ENCODE assay signal across 18 cellular contexts in genomic region chr5:16546712-16547111, GRCh38.
DNase-seq lines count a peak whose midpoint lies in the region; ATAC-seq and TF ChIP-seq lines count a peak whose summit lies in the region.
"Had no signal": no experiment of that assay in that cellular context is flagged by ENCODE, and none has a peak within 500 bp of the region (broad histone marks: within the 10 kb centered on the region; RNA-seq: fewer than 3 reads in every experiment).

No MANE protein-coding gene starts in this region.

- H3K9me3 ChIP-seq in neural progenitor cell (ENCODE audit: low read depth) = no peaks in the 10 kb centered on the region
- H3K9me3 ChIP-seq: SJCRH30 had no signal

- H3K4me1 Mint-ChIP-seq in activated naive CD4-positive, alpha-beta T cell treated with anti-CD3 and anti-CD28 coated beads, Interleukin-2, amount 50 U/mL, for 24 hours = peaks cover 86% of the 10 kb centered on the region
- H3K4me1 Mint-ChIP-seq in activated naive CD4-positive, alpha-beta T cell treated with anti-CD3 and anti-CD28 coated beads for 36 hours (ENCODE audit: low read depth) = peaks cover 54% of the 10 kb centered on the region
- no peaks in the 10 kb centered on the region for H3K4me1 Mint-ChIP-seq in neural progenitor cell
- peaks cover 40% of the 10 kb centered on the region for H3K4me1 Mint-ChIP-seq in activated naive CD8-positive, alpha-beta T cell treated with anti-CD3 and anti-CD28 coated beads for 36 hours
- H3K4me1 Mint-ChIP-seq in immature natural killer cell = no peaks in the 10 kb centered on the region

- H3K27ac Mint-ChIP-seq in activated naive CD4-positive, alpha-beta T cell treated with anti-CD3 and anti-CD28 coated beads, Interleukin-2, amount 50 U/mL, for 24 hours = peak overlapping the region; percentile 33
- no peak overlapping the region for H3K27ac Mint-ChIP-seq in activated naive CD4-positive, alpha-beta T cell treated with anti-CD3 and anti-CD28 coated beads for 36 hours
- no peak overlapping the region for H3K27ac Mint-ChIP-seq in neural progenitor cell
- H3K27ac Mint-ChIP-seq in activated naive CD8-positive, alpha-beta T cell treated with anti-CD3 and anti-CD28 coated beads for 36 hours = no peak overlapping the region
- H3K27ac Mint-ChIP-seq in activated naive CD4-positive, alpha-beta T cell treated with anti-CD3 and anti-CD28 coated beads, Interleukin-2, amount 50 U/mL, for 72 hours = no peak overlapping the region
- no peak overlapping the region for H3K27ac Mint-ChIP-seq in immature natural killer cell

- no peaks in the 10 kb centered on the region for H3K4me1 ChIP-seq in neural progenitor cell
- H3K4me1 ChIP-seq: SJCRH30 had no signal

- TF ChIP-seq CTCF in neural progenitor cell (IDR thresholded peaks at IDR 0.05) = no peak

- H3K79me2 ChIP-seq in neural progenitor cell (ENCODE audit: low read depth) = no peaks in the 10 kb centered on the region

- H2AFZ ChIP-seq in neural progenitor cell (replicated peaks) = peak overlapping the region; percentile 2

- H3K27me3 Mint-ChIP-seq in activated naive CD4-positive, alpha-beta T cell treated with anti-CD3 and anti-CD28 coated beads, Interleukin-2, amount 50 U/mL, for 24 hours = no peaks in the 10 kb centered on the region
- no peaks in the 10 kb centered on the region for H3K27me3 Mint-ChIP-seq in activated naive CD4-positive, alpha-beta T cell treated with anti-CD3 and anti-CD28 coated beads for 36 hours (ENCODE audit: low read depth)
- no peaks in the 10 kb centered on the region for H3K27me3 Mint-ChIP-seq in neural progenitor cell (ENCODE audit: insufficient read depth, low read depth)
- no peaks in the 10 kb centered on the region for H3K27me3 Mint-ChIP-seq in activated naive CD8-positive, alpha-beta T cell treated with anti-CD3 and anti-CD28 coated beads for 36 hours
- peaks cover 0 to 4% (median 2%) of the 10 kb centered on the region in 3 donors for H3K27me3 Mint-ChIP-seq in immature natural killer cell (ENCODE audit: low read depth in 3 of 3)

- no peak overlapping the region for H3K4me3 ChIP-seq in neural progenitor cell
- H3K4me3 ChIP-seq: SJCRH30 had no signal

- H3K9ac ChIP-seq in neural progenitor cell = no peak overlapping the region

- no peaks in the 10 kb centered on the region for H3K9me3 Mint-ChIP-seq in activated naive CD4-positive, alpha-beta T cell treated with anti-CD3 and anti-CD28 coated beads, Interleukin-2, amount 50 U/mL, for 24 hours
- no peaks in the 10 kb centered on the region for H3K9me3 Mint-ChIP-seq in activated naive CD4-positive, alpha-beta T cell treated with anti-CD3 and anti-CD28 coated beads for 36 hours
- no peaks in the 10 kb centered on the region for H3K9me3 Mint-ChIP-seq in neural progenitor cell
- no peaks in the 10 kb centered on the region for H3K9me3 Mint-ChIP-seq in activated naive CD8-positive, alpha-beta T cell treated with anti-CD3 and anti-CD28 coated beads for 36 hours
- H3K9me3 Mint-ChIP-seq in activated naive CD4-positive, alpha-beta T cell treated with anti-CD3 and anti-CD28 coated beads, Interleukin-2, amount 50 U/mL, for 72 hours = no peaks in the 10 kb centered on the region
- H3K9me3 Mint-ChIP-seq in immature natural killer cell = peaks cover 0 to 3% (median 0%) of the 10 kb centered on the region in 6 donors

- intact Hi-C loops in activated naive CD4-positive, alpha-beta T cell treated with anti-CD3 and anti-CD28 coated beads for 36 hours (cut with micrococcal nuclease) = no loop called here
- intact Hi-C loops in left ventricle myocardium superior (cut with micrococcal nuclease) = no loop called here

- H3K4me2 ChIP-seq in neural progenitor cell = no peak overlapping the region

- DNase-seq in activated naive CD4-positive, alpha-beta T cell treated with anti-CD3 and anti-CD28 coated beads for 36 hours = no peak
- DNase-seq in left ventricle myocardium superior (no peak), neural progenitor cell (ENCODE audit: low spot score) (no peak), immature natural killer cell (no peak)
- DNase-seq in activated naive CD8-positive, alpha-beta T cell treated with anti-CD3 and anti-CD28 coated beads for 36 hours = no peak
- no peak for DNase-seq in stimulated activated CD4-positive, alpha-beta T cell treated with anti-CD3 and anti-CD28 coated beads, Interleukin-2, amount 100 ng/mL, for 48 hours
- no peak for DNase-seq in activated naive CD4-positive, alpha-beta T cell treated with anti-CD3 and anti-CD28 coated beads, Interleukin-2, amount 50 U/mL, for 72 hours (ENCODE audit: low spot score in 2 of 2)
- DNase-seq: activated effector memory CD4-positive, alpha-beta T cell treated with anti-CD3 and anti-CD28 coated beads, Interleukin-2, amount 50 U/mL, for 16 hours; aorta; C1 segment of cervical spinal cord; glutamatergic neuron; NCI-H2107; NCI-H524 treated with DMSO at 0.1 percent for 48 hours; SJCRH30; stimulated activated CD4-positive, alpha-beta T cell treated with anti-CD3 and anti-CD28 coated beads, Interleukin-4, amount 100 ng/mL, for 4 hours; stimulated activated CD8-positive, alpha-beta memory T cell treated with anti-CD3 and anti-CD28 coated beads, Interleukin-4, amount 100 ng/mL, for 48 hours; T-helper 2 cell had no signal

- no peaks in the 10 kb centered on the region for H3K27me3 ChIP-seq in neural progenitor cell
- H3K27me3 ChIP-seq: SJCRH30 had no signal

- H3K27ac ChIP-seq in neural progenitor cell = no peak overlapping the region
- H3K27ac ChIP-seq: SJCRH30 had no signal

- H3K36me3 Mint-ChIP-seq in activated naive CD4-positive, alpha-beta T cell treated with anti-CD3 and anti-CD28 coated beads, Interleukin-2, amount 50 U/mL, for 24 hours = peaks cover 18% of the 10 kb centered on the region
- H3K36me3 Mint-ChIP-seq in activated naive CD4-positive, alpha-beta T cell treated with anti-CD3 and anti-CD28 coated beads for 36 hours (ENCODE audit: low read depth) = peaks cover 2% of the 10 kb centered on the region
- H3K36me3 Mint-ChIP-seq in neural progenitor cell (no peaks in the 10 kb centered on the region), immature natural killer cell (no peaks in the 10 kb centered on the region)
- no peaks in the 10 kb centered on the region for H3K36me3 Mint-ChIP-seq in activated naive CD8-positive, alpha-beta T cell treated with anti-CD3 and anti-CD28 coated beads for 36 hours
- no peaks in the 10 kb centered on the region for H3K36me3 Mint-ChIP-seq in activated naive CD4-positive, alpha-beta T cell treated with anti-CD3 and anti-CD28 coated beads, Interleukin-2, amount 50 U/mL, for 72 hours

- no peaks in the 10 kb centered on the region for H4K20me1 ChIP-seq in neural progenitor cell (ENCODE audit: low read depth)

- H3F3A ChIP-seq in neural progenitor cell (ENCODE audit: low read depth) = no peaks in the 10 kb centered on the region

- ATAC-seq in left ventricle myocardium superior = peak; percentile 37
- ATAC-seq in activated naive CD4-positive, alpha-beta T cell treated with anti-CD3 and anti-CD28 coated beads, Interleukin-2, amount 50 U/mL, for 72 hours = no peak

- H3K4me3 Mint-ChIP-seq in activated naive CD4-positive, alpha-beta T cell treated with anti-CD3 and anti-CD28 coated beads, Interleukin-2, amount 50 U/mL, for 24 hours = no peak overlapping the region
- no peak overlapping the region for H3K4me3 Mint-ChIP-seq in activated naive CD4-positive, alpha-beta T cell treated with anti-CD3 and anti-CD28 coated beads for 36 hours
- no peak overlapping the region for H3K4me3 Mint-ChIP-seq in neural progenitor cell
- H3K4me3 Mint-ChIP-seq in activated naive CD8-positive, alpha-beta T cell treated with anti-CD3 and anti-CD28 coated beads for 36 hours = no peak overlapping the region
- H3K4me3 Mint-ChIP-seq in immature natural killer cell = no peak overlapping the region

- CTCF ChIA-PET in activated naive CD4-positive, alpha-beta T cell treated with anti-CD3 and anti-CD28 coated beads for 36 hours (lab: Charles Lee) = interaction anchor here (1.2 kb wide), 1 partner anchor 11 kb away, joined by 4 read pairs; no protein-coding TSS in a partner anchor

- H3K36me3 ChIP-seq in neural progenitor cell = no peaks in the 10 kb centered on the region
- H3K36me3 ChIP-seq: SJCRH30 had no signal
